Comparison of ENCODE assay signal across 21 cellular contexts in the genomic region with DNA sequence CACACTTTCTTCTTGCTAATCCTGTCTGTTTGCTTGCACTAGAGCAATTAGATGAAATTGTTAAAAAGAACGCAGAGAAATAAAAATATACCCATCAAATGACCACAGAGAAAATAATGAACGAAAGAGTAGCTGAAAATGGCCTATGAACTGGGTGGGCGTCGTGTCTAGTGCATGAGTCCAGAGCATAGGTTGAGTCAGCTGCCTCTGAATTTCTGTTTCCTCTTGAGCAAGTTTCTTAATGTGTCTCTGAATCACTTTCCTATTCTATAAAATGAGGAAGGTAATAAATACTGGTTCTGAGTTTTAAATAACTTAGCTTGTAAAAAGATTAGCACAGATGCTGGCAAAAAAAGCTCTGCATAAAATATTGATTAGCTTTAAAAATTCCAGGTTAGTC.
"Had no signal": no experiment of that assay in that cellular context is flagged by ENCODE, and none has a peak within 500 bp of the region (broad histone marks: within the 10 kb centered on the region; RNA-seq: fewer than 3 reads in every experiment).

No MANE protein-coding gene starts in this region.

- H3K27me3 ChIP-seq: left lung, upper lobe of left lung had no signal

- H3K4me3 ChIP-seq: left lung, lung, upper lobe of left lung had no signal

- ATAC-seq: activated CD8-positive, alpha-beta T cell treated with anti-CD3 and anti-CD28 coated beads, Interleukin-2, amount 10 ng/mL, durations not matched to agents 7 days and 5 days; activated naive CD8-positive, alpha-beta T cell treated with anti-CD3 and anti-CD28 coated beads, Interleukin-2, amount 50 U/mL, for 24 hours; left lung; naive thymus-derived CD4-positive, alpha-beta T cell; sciatic nerve; stimulated activated naive CD8-positive, alpha-beta T cell treated with anti-CD3 and anti-CD28 coated beads, Interleukin-15, Interleukin-2, amounts not matched to agents 100 U/mL and 50 U/mL, for 24 hours had no signal

- H3K4me1 ChIP-seq: left lung, upper lobe of left lung had no signal

- FAIRE-seq: endometrium, TTC549 had no signal

- H3K9me3 ChIP-seq: left lung, upper lobe of left lung had no signal

- H3K27ac ChIP-seq: left lung, upper lobe of left lung, WERI-Rb-1 had no signal

- H3K36me3 ChIP-seq: left lung, upper lobe of left lung, WERI-Rb-1 had no signal

- DNase-seq: activated CD4-positive, alpha-beta T cell treated with anti-CD3 and anti-CD28 coated beads, Interleukin-2, amount 50 U/mL, for 1 hour; activated CD4-positive, CD25-positive, alpha-beta regulatory T cell treated with anti-CD3 and anti-CD28 coated beads, Interleukin-2, amount 50 U/mL, for 72 hours; activated CD8-positive, alpha-beta T cell treated with anti-CD3 and anti-CD28 coated beads, Interleukin-2, amount 10 ng/mL, durations not matched to agents 7 days and 5 days; activated gamma-delta T cell; activated naive CD4-positive, alpha-beta T cell treated with anti-CD3 and anti-CD28 coated beads, Interleukin-2, amount 50 U/mL, for 16 hours; activated naive CD8-positive, alpha-beta T cell treated with anti-CD3 and anti-CD28 coated beads, Interleukin-2, amount 50 U/mL, for 24 hours; caudate nucleus; effector CD4-positive, alpha-beta T cell; erythroblast; foreskin fibroblast; left lung; naive thymus-derived CD4-positive, alpha-beta T cell; posterior cingulate gyrus; stimulated activated CD4-positive, alpha-beta T cell treated with anti-CD3 and anti-CD28 coated beads, Interleukin-4, amount 100 ng/mL, for 24 hours; stimulated activated naive CD8-positive, alpha-beta T cell treated with anti-CD3 and anti-CD28 coated beads, Interleukin-15, Interleukin-2, amounts not matched to agents 100 U/mL and 50 U/mL, for 24 hours; upper lobe of left lung; WERI-Rb-1 had no signal
